ENCODE assay signal across 3 cellular contexts in the genomic region with DNA sequence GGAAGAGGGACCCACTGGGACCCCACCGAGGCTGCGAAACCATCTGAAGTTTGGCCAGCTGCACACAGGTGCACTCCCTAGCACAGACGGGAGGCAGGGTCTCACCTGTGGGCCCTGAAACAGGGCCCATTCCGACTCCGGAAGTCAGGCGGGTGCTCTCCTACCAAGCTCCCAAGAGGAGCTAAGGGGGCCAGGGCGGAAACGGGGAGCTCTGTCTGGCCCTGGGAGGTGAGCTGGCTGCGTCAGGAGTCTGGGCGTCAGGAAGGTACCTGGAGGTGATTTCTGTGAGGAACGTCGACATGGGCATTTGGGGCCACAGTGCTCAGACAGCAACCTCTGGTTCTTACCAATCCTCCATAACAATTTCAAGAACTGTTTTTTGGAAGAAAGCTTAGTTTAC.
"Had no signal": no experiment of that assay in that cellular context is flagged by ENCODE, and none has a peak within 500 bp of the region (broad histone marks: within the 10 kb centered on the region; RNA-seq: fewer than 3 reads in every experiment).

No MANE protein-coding gene starts in this region.

- H3K4me3 ChIP-seq: GM12878 had no signal

- DNase-seq: GDM1, GF-D8 had no signal
